Comparison of ENCODE assay signal across 10 cellular contexts in the genomic region with DNA sequence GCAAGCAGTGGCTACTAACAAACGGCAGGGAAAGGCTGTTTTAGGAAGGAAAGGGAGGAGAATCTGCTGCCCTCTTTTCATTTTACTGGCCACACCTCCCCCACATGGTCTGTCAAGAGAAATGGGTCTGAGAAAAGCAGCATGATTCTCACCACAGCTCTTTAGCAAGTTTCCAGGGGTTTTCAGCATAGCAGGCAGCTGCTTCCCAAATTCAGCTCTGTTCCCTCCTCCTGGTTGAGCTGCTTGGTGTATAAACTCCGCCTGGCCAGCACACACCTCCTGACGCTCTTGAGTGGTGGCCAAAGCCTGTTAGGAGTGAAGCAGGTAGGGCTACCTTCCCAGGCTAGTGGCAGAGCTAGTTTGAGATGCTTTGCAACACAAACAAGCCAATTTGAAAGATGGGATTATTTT.
DNase-seq lines count a peak whose midpoint lies in the region; ATAC-seq, FAIRE-seq and TF ChIP-seq lines count a peak whose summit lies in the region.
"Had no signal": no experiment of that assay in that cellular context is flagged by ENCODE, and none has a peak within 500 bp of the region (broad histone marks: within the 10 kb centered on the region; RNA-seq: fewer than 3 reads in every experiment).

No MANE protein-coding gene starts in this region.

- TF ChIP-seq POLR2A in endothelial cell of umbilical vein (IDR thresholded peaks at IDR 0.05; ENCODE audit: low read depth, low read length): no peak

- no peaks in the 10 kb centered on the region for H3K9me3 Mint-ChIP-seq in mesothelial cell of epicardium
- H3K9me3 Mint-ChIP-seq: natural killer cell had no signal

- H3K4me3 Mint-ChIP-seq in mesothelial cell of epicardium: peak overlapping the region; percentile 61

- peak overlapping the region; percentile 39 for H2AFZ ChIP-seq in endothelial cell of umbilical vein (ENCODE audit: low read depth, low read length)

- peak; percentile 59 for DNase-seq in NCI-H460 (ENCODE audit: extremely low read depth, low read depth)
- DNase-seq in endothelial cell of umbilical vein (ENCODE audit: low read depth, low spot score): no peak
- no peak for DNase-seq in mesothelial cell of epicardium (ENCODE audit: low spot score in 2 of 2, unreplicated experiment in 2 of 2)
- no peak for DNase-seq in HAP-1 (ENCODE audit: low spot score in 2 of 2)
- DNase-seq in NCI-H1436 treated with DMSO at 0.1 percent for 48 hours (lab: John Stamatoyannopoulos, UW): no peak
- DNase-seq in NOMO-1 treated with dmso at 0.1 percent for 144 hours (lab: John Stamatoyannopoulos, UW; ENCODE audit: unreplicated experiment): no peak
- DNase-seq: CD4-positive, CD25-positive, alpha-beta regulatory T cell; natural killer cell had no signal

- H3K27me3 ChIP-seq in endothelial cell of umbilical vein (ENCODE audit: control insufficient read depth in 2 of 2, insufficient read depth in 2 of 2, low read length in 2 of 2) (peaks cover 12 to 17% of the 10 kb centered on the region in 2 experiments), HAP-1 (ENCODE audit: low read depth) (peaks cover 5% of the 10 kb centered on the region; the same call in 1 of the 2 replicates)

- dilution Hi-C loops in endothelial cell of umbilical vein (cut with MboI; ENCODE audit: extremely low pct_ligation_motif_present, low sequenced_read_pairs): no loop called here

- H3K9me1 ChIP-seq in endothelial cell of umbilical vein (replicated peaks; ENCODE audit: control insufficient read depth, extremely low read depth, insufficient read depth, low read length): no peaks in the 10 kb centered on the region

- FAIRE-seq in endothelial cell of umbilical vein (lab: Jason Lieb, UNC): no peak

- H3K27ac Mint-ChIP-seq in mesothelial cell of epicardium: peak overlapping the region; percentile 81
- H3K27ac Mint-ChIP-seq: natural killer cell had no signal

- H3K4me1 ChIP-seq in endothelial cell of umbilical vein (ENCODE audit: control insufficient read depth, extremely low read depth, insufficient read depth, low read length): no peaks in the 10 kb centered on the region
- no peaks in the 10 kb centered on the region for H3K4me1 ChIP-seq in HAP-1

- no peak for TF ChIP-seq CTCF in 22Rv1 (IDR thresholded peaks at IDR 0.05)
- TF ChIP-seq CTCF in endothelial cell of umbilical vein (IDR thresholded peaks at IDR 0.05; ENCODE audit: extremely low read depth in 1 of 2, insufficient read depth in 1 of 2, low read depth in 1 of 2, low read length in 2 of 2): no peak
- no peak for TF ChIP-seq CTCF in mesothelial cell of epicardium (IDR thresholded peaks at IDR 0.05; ENCODE audit: unreplicated experiment)

- no peaks in the 10 kb centered on the region for H4K20me1 ChIP-seq in endothelial cell of umbilical vein (replicated peaks; ENCODE audit: control insufficient read depth, extremely low read depth, insufficient read depth, low read length)

- in situ Hi-C loops in HAP-1 (cut with MboI; ENCODE audit: low sequenced_read_pairs): no loop called here

- intact Hi-C loops in endothelial cell of umbilical vein (cut with micrococcal nuclease): loop anchor here (1.0 to 2.0 kb wide), 3 partner anchors 204 to 818 kb away; no protein-coding TSS in a partner anchor

- CTCF ChIA-PET in endothelial cell of umbilical vein (lab: Charles Lee): interaction anchor here (1.0 to 3.8 kb wide), 4 partner anchors 8 to 432 kb away, joined by 4 to 60 read pairs (median 6); no protein-coding TSS in a partner anchor

- ATAC-seq in HG03159 (IDR thresholded peaks at IDR 0.05; ENCODE audit: unreplicated experiment): no peak
- ATAC-seq: natural killer cell had no signal

- no peaks in the 10 kb centered on the region for H3K9me3 ChIP-seq in endothelial cell of umbilical vein (replicated peaks; ENCODE audit: control insufficient read depth, insufficient read depth, low read length)
- no peaks in the 10 kb centered on the region for H3K9me3 ChIP-seq in HAP-1

- no peak overlapping the region for H3K4me3 ChIP-seq in endothelial cell of umbilical vein (replicated peaks in 1 of 3; ENCODE audit: insufficient read depth in 1 of 3, low read depth in 1 of 3, low read length in 3 of 3)
- H3K4me3 ChIP-seq in HAP-1: no peak overlapping the region

- H3K9ac ChIP-seq in endothelial cell of umbilical vein (replicated peaks; ENCODE audit: extremely low read depth, insufficient read depth, low read length): no peak overlapping the region

- POLR2A ChIA-PET in endothelial cell of umbilical vein (lab: Charles Lee): no interaction called here

- no peak overlapping the region for H3K4me2 ChIP-seq in endothelial cell of umbilical vein (ENCODE audit: insufficient read depth, low read length)

- H3K27ac ChIP-seq in 22Rv1 (peak overlapping the region; percentile 78), endothelial cell of umbilical vein (ENCODE audit: insufficient read depth, low read depth, low read length) (no peak overlapping the region)

- H3K4me1 Mint-ChIP-seq in mesothelial cell of epicardium: peaks cover 41% of the 10 kb centered on the region
- H3K4me1 Mint-ChIP-seq: natural killer cell had no signal

- H3K79me2 ChIP-seq in endothelial cell of umbilical vein (ENCODE audit: control insufficient read depth, insufficient read depth, low read length): no peaks in the 10 kb centered on the region

- no peaks in the 10 kb centered on the region for H3K36me3 Mint-ChIP-seq in mesothelial cell of epicardium
- H3K36me3 Mint-ChIP-seq: CD4-positive, CD25-positive, alpha-beta regulatory T cell; natural killer cell had no signal

- H3K36me3 ChIP-seq in endothelial cell of umbilical vein (ENCODE audit: control insufficient read depth in 2 of 2, extremely low read depth in 1 of 2, insufficient read depth in 2 of 2, low read length in 2 of 2) (no peaks in the 10 kb centered on the region), HAP-1 (replicated peaks) (no peaks in the 10 kb centered on the region)

- H3K27me3 Mint-ChIP-seq in mesothelial cell of epicardium (ENCODE audit: low read depth): no peaks in the 10 kb centered on the region

- BruUV-seq in endothelial cell of umbilical vein (replicated peaks; lab: Mats Ljungman, UMichigan): no TSS peak

TF ChIP-seq in endothelial cell of umbilical vein, 7 proteins besides CTCF, POLR2A, EP300 and RAD21:
- TF ChIP-seq FOS (IDR thresholded peaks at IDR 0.05; ENCODE audit: borderline replicate concordance, insufficient read depth, low read length) (no peak), MYC (IDR thresholded peaks at IDR 0.05; ENCODE audit: low read depth, low read length) (no peak), EZH2 (IDR thresholded peaks at IDR 0.05; ENCODE audit: borderline replicate concordance, low read depth, low read length, severe bottlenecking) (no peak), JUN (IDR thresholded peaks at IDR 0.05; ENCODE audit: borderline replicate concordance, insufficient read depth, insufficient read length, low read depth) (no peak), POLR2AphosphoS5 (IDR thresholded peaks at IDR 0.05; ENCODE audit: insufficient read depth, low read depth, low read length) (no peak), GATA2 (IDR thresholded peaks at IDR 0.05; ENCODE audit: insufficient read depth, insufficient read length, low read depth, low read length) (no peak)
- TF ChIP-seq, protein P1, sequence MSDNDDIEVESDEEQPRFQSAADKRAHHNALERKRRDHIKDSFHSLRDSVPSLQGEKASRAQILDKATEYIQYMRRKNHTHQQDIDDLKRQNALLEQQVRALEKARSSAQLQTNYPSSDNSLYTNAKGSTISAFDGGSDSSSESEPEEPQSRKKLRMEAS (IDR thresholded peaks at IDR 0.05; ENCODE audit: insufficient read depth, insufficient read length): no peak
TF ChIP-seq in endothelial cell of umbilical vein: peak in this region for 0.
